ENCODE assay signal across 8 cellular contexts in the genomic region with DNA sequence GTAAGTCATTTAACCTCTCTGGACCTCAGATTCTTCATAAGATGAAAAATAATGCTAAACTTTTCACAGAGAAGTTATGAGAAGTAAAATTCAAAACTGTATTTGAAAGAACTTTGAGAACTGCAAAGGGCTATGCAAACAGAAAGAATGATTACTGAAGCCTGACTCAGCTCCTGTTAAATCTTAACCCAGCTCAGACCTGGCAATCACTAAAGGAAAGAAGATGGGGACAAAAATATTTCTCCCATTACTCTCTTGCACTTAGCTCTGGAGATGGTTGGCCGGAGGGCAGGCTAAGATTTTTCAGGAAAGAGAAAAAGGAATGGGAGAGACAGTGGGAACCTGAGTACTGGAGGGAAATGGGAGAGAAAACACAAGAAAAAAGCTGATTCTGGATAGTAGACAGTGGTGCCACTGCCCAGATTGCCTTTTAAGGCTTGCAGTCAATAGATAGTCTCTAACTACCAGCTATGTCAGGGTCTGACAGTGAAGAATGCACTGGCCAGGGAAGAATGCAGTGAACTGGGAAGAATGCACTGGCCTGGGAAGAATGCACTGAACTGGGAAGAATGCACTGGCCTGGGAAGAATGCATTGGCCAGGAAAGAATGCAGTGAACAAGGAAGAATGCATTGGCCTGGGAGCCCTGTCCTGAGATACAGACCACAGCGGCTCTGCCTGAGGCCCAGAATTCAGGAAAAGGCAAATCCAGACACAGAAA. TPM values are rescaled to one million over a fixed set of nuclear protein-coding genes. Genes with fewer than 3 reads are reported as not detected.
DNase-seq lines count a peak whose midpoint lies in the region; ATAC-seq lines count a peak whose summit lies in the region.

No MANE protein-coding gene starts in this region.

- H3K9me3 Mint-ChIP-seq in central memory CD8-positive, alpha-beta T cell: no peaks in the 10 kb centered on the region

- no peaks in the 10 kb centered on the region for H3K4me1 ChIP-seq in HAP-1

- in situ Hi-C loops in HAP-1 (cut with MboI; ENCODE audit: low sequenced_read_pairs): no loop called here
- in situ Hi-C loops in G401 (cut with HindIII; ENCODE audit: low sequenced_read_pairs): no loop called here

- DNase-seq in central memory CD8-positive, alpha-beta T cell (ENCODE audit: low spot score in 2 of 2): no peak
- DNase-seq in non-pigmented ciliary epithelial cell (ENCODE audit: low read depth) (peak; percentile 44), HAP-1 (ENCODE audit: low spot score in 2 of 2) (no peak), CD1c-positive myeloid dendritic cell (ENCODE audit: extremely low spot score) (no peak), SK-N-DZ (ENCODE audit: low spot score) (no peak), G401 (ENCODE audit: low spot score) (no peak)

- H3K9me3 ChIP-seq in HAP-1: no peaks in the 10 kb centered on the region

- ATAC-seq in GM19043 (IDR thresholded peaks at IDR 0.05; ENCODE audit: low read depth, unreplicated experiment): peak; percentile 36
- ATAC-seq in HG03342 (IDR thresholded peaks at IDR 0.05; ENCODE audit: unreplicated experiment): peak; percentile 26
- no peak for ATAC-seq in central memory CD8-positive, alpha-beta T cell (replicated peaks; ENCODE audit: extremely low read depth, poor library complexity, severe bottlenecking)

- H3K27me3 Mint-ChIP-seq in central memory CD8-positive, alpha-beta T cell: no peaks in the 10 kb centered on the region

- no peaks in the 10 kb centered on the region for H3K27me3 ChIP-seq in HAP-1 (ENCODE audit: low read depth)

- H3K36me3 ChIP-seq in HAP-1 (replicated peaks): no peaks in the 10 kb centered on the region

- no peak overlapping the region for H3K4me3 ChIP-seq in HAP-1

- peak overlapping the region; percentile 90 for H3K27ac Mint-ChIP-seq in central memory CD8-positive, alpha-beta T cell (ENCODE audit: low read depth)

- no peaks in the 10 kb centered on the region for H3K36me3 Mint-ChIP-seq in central memory CD8-positive, alpha-beta T cell (ENCODE audit: insufficient read depth)

- H3K4me1 Mint-ChIP-seq in central memory CD8-positive, alpha-beta T cell: peaks cover 58% of the 10 kb centered on the region

- H3K4me3 Mint-ChIP-seq in central memory CD8-positive, alpha-beta T cell: peak overlapping the region; percentile 6

RNA-seq across cellular contexts. Expression of gene CEMIP2, which starts 25.2 kb away (rescaled TPM):
- polyA plus RNA-seq in SK-N-DZ (2014; cell fraction: cytosol; rRNA removed): 8.0 and 12.0 TPM in 2 replicates
- 3.9 and 6.3 TPM in 2 replicates for polyA plus RNA-seq in SK-N-DZ (2014; cell fraction: nucleus; rRNA removed)
- total RNA-seq in G401 (2014; rRNA removed; shearing (Covaris generic)): 1.8 and 8.6 TPM in 2 replicates
